Comparison of ENCODE assay signal across 8 cellular contexts in the genomic region with DNA sequence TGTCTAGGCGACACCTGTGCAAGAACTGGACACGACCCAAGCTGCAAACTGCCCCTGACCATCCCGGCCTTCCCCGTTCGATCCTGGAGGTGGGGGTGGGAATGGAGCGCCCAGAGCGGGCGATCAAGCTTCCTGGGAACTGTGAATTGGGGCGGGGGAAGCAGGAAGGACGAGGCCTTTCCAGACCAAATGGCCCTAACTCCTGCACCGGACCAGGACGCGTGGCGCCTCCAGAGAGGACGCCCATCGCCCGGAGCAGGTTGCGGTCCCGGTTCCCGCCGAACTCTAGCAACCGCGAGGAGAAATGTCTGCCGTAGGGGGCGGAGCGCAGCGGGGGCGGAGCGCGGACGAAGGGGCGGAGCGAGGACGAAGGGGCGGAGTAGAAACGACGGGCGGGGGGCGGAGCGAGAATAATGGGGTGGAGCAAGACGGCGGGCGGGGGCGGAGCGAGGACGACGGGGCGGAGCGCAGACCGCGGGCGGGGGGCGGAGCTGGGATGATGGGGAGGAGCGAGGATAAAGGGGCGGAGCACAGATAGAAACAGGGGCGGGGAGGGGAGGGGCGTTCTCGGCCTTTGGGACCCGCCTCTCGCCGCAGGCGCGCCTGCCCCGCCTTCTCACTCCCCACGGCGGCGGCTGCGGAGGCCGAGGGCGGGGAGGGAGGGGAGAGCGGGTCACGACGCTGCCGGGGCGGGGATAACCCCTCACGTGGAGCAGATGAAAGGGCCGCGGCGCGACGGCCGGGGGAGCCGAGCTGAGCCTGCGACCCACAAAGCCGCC. TPM values are rescaled to one million over a fixed set of nuclear protein-coding genes. Genes with fewer than 3 reads are reported as not detected.
DNase-seq lines count a peak whose midpoint lies in the region; ATAC-seq, FAIRE-seq and TF ChIP-seq lines count a peak whose summit lies in the region.

Gene ZNRF3 (plus strand): TSS at position 695 of the 779 bp plus-strand sequence. CDS start 195 bp downstream, outside the sequence.

- H3K27ac Mint-ChIP-seq in activated CD4-positive, alpha-beta T cell treated with anti-CD3 and anti-CD28 coated beads for 36 hours: peak within 1 kb of the TSS; percentile 83

- no peaks in the 10 kb centered on the region for H3K36me3 Mint-ChIP-seq in activated CD4-positive, alpha-beta T cell treated with anti-CD3 and anti-CD28 coated beads for 36 hours (ENCODE audit: low read depth)

- no peaks in the 10 kb centered on the region; the same call in none of the 2 replicates for H3K27me3 ChIP-seq in GM06990 (replicated peaks; ENCODE audit: control insufficient read depth, insufficient read depth, low read length)

- H3K4me3 Mint-ChIP-seq in activated CD4-positive, alpha-beta T cell treated with anti-CD3 and anti-CD28 coated beads for 36 hours: peak within 1 kb of the TSS; percentile 75

- peak within 1 kb of the TSS; percentile 63 to 70 for H3K27ac ChIP-seq in kidney (ENCODE audit: low read depth in 2 of 2, low read length in 2 of 2)

- TF ChIP-seq CTCF in GM06990 (IDR thresholded peaks at IDR 0.05; ENCODE audit: insufficient read depth, low read length, poor library complexity, severe bottlenecking) (no peak), kidney (IDR thresholded peaks at IDR 0.05; ENCODE audit: borderline replicate concordance, extremely low read depth, insufficient read depth) (peak; percentile 20)

- peaks cover 18% of the 10 kb centered on the region for H3K4me1 Mint-ChIP-seq in activated CD4-positive, alpha-beta T cell treated with anti-CD3 and anti-CD28 coated beads for 36 hours

- H3K36me3 ChIP-seq in GM06990 (ENCODE audit: control insufficient read depth, insufficient read depth, low read length): no peaks in the 10 kb centered on the region
- no peaks in the 10 kb centered on the region for H3K36me3 ChIP-seq in kidney (ENCODE audit: control insufficient read depth in 1 of 2, insufficient read depth in 2 of 2, low read length in 2 of 2)

- H3K9ac ChIP-seq in kidney (ENCODE audit: low read length in 2 of 2): peak within 1 kb of the TSS; percentile 59 to 88

- peak; percentile 56 for ATAC-seq in HG03139 (IDR thresholded peaks at IDR 0.05; ENCODE audit: unreplicated experiment)
- ATAC-seq in activated CD4-positive, alpha-beta T cell treated with anti-CD3 and anti-CD28 coated beads for 36 hours: peak; percentile 91
- no peak for ATAC-seq in HG02884 (IDR thresholded peaks at IDR 0.05; ENCODE audit: unreplicated experiment)

- no peaks in the 10 kb centered on the region for H3K9me3 ChIP-seq in kidney (ENCODE audit: control insufficient read depth in 1 of 2, low read length in 2 of 2)

- DNase-seq in GM06990 (ENCODE audit: extremely low read depth, insufficient read length): peak; percentile 76
- DNase-seq in NCI-H446 treated with DMSO at 0.1 percent for 48 hours (lab: John Stamatoyannopoulos, UW): peak; percentile 83
- DNase-seq in activated CD4-positive, alpha-beta T cell treated with anti-CD3 and anti-CD28 coated beads for 36 hours: peak; percentile 96
- DNase-seq in cerebellum (ENCODE audit: low spot score): peak; percentile 98
- peak; percentile 98 for DNase-seq in kidney
- peak; percentile 79 to 85 for DNase-seq in stimulated activated CD4-positive, alpha-beta T cell treated with anti-CD3 and anti-CD28 coated beads, Interleukin-12 subunit alpha, Interleukin-12 subunit beta, amount 100 ng/mL, for 24 hours (ENCODE audit: low read depth in 2 of 2)

- no peak for FAIRE-seq in kidney (lab: Jason Lieb, UNC)

- POLR2A ChIA-PET in activated CD4-positive, alpha-beta T cell treated with anti-CD3 and anti-CD28 coated beads for 36 hours (lab: Charles Lee): interaction anchor here (1.0 kb wide), 1 partner anchor 24 kb away, joined by 3 read pairs; no protein-coding TSS in a partner anchor

- CTCF ChIA-PET in activated CD4-positive, alpha-beta T cell treated with anti-CD3 and anti-CD28 coated beads for 36 hours (lab: Charles Lee): interaction anchor here (0.6 kb wide), 2 partner anchors 35 to 54 kb away, joined by 3 to 4 read pairs; no protein-coding TSS in a partner anchor

- no peaks in the 10 kb centered on the region for H3K9me3 Mint-ChIP-seq in activated CD4-positive, alpha-beta T cell treated with anti-CD3 and anti-CD28 coated beads for 36 hours (ENCODE audit: low read depth)

- peaks cover 9% of the 10 kb centered on the region in 2 donors for H3K4me1 ChIP-seq in kidney (ENCODE audit: control insufficient read depth in 1 of 2, insufficient read depth in 1 of 2, low read depth in 1 of 2, low read length in 2 of 2)

- H3K4me3 ChIP-seq in GM06990 (replicated peaks; ENCODE audit: low read depth, low read length) (peak within 1 kb of the TSS; percentile 18), kidney (ENCODE audit: low read length in 2 of 2) (peak within 1 kb of the TSS; percentile 85 to 87)

- intact Hi-C loops in activated CD4-positive, alpha-beta T cell treated with anti-CD3 and anti-CD28 coated beads for 36 hours (cut with DNase I, micrococcal nuclease): loop anchor here (1.0 to 10.0 kb wide), 11 partner anchors 26 to 964 kb away; partner anchors contain the start of genes CCDC117 (in 2 of the 2), RHBDD3 (in 2 of the 2), AP1B1 (in 1 of the 2) and EWSR1 (in 1 of the 2)
- intact Hi-C loops in kidney (cut with DNase I): no loop called here

- peaks cover 26% of the 10 kb centered on the region for H3K27me3 Mint-ChIP-seq in activated CD4-positive, alpha-beta T cell treated with anti-CD3 and anti-CD28 coated beads for 36 hours

RNA-seq across cellular contexts. Expression of gene ZNRF3, which starts in this region (rescaled TPM):
- 1 to 10 TPM; 2.3 TPM for total RNA-seq in activated CD4-positive, alpha-beta T cell treated with anti-CD3 and anti-CD28 coated beads for 36 hours
- total RNA-seq in cerebellum: 13.3 TPM
- total RNA-seq in kidney: 24.4 TPM
- polyA plus RNA-seq in kidney (ENCODE audit: insufficient read depth, low read depth, low replicate concordance): 6.8 TPM
